1 cellular context compared by ENCODE assay signal in genomic region chr5:54148858-54149257, GRCh38.
A peak's percentile ranks its signal among the peaks of the same experiment; 100 is the strongest.
TF ChIP-seq lines count a peak whose summit lies in the region.

No MANE protein-coding gene starts in this region.

TF ChIP-seq in K562, 482 proteins besides CTCF, POLR2A, EP300 and RAD21 (continued from another document):
- 0 out of 2 replicates have a peak, but pooled peaks have one; percentile 16 for TF ChIP-seq CREM (IDR thresholded peaks at IDR 0.05; ENCODE audit: low read depth)
